ENCODE assay signal across 8 cellular contexts in genomic region chr2:181953773-181954537, GRCh38. TPM values are rescaled to one million over a fixed set of nuclear protein-coding genes. Genes with fewer than 3 reads are reported as not detected.
DNase-seq lines count a peak whose midpoint lies in the region; ATAC-seq, FAIRE-seq and TF ChIP-seq lines count a peak whose summit lies in the region.

No MANE protein-coding gene starts in this region.

- TF ChIP-seq CTCF in OCI-LY1 (IDR thresholded peaks at IDR 0.05; ENCODE audit: low read length) (peak; percentile 73), fibroblast of the aortic adventitia (IDR thresholded peaks at IDR 0.05; ENCODE audit: insufficient read depth, low read length) (peak; percentile 69), omental fat pad (IDR thresholded peaks at IDR 0.05) (no peak), tibial artery (IDR thresholded peaks at IDR 0.05) (peak; percentile 46 to 61)

- no peaks in the 10 kb centered on the region for H3K9me2 ChIP-seq in OCI-LY1 (ENCODE audit: low read depth, low read length)

- H3K4me1 ChIP-seq in OCI-LY1 (ENCODE audit: insufficient read depth, low read length, severe bottlenecking) (peaks cover 6% of the 10 kb centered on the region), tibial artery (peaks cover 0 to 11% (median 0%) of the 10 kb centered on the region in 4 donors)

- no peak for TF ChIP-seq POLR2A in GM12891 (IDR thresholded peaks at IDR 0.05; ENCODE audit: low read depth, low read length)

- H3K36me3 ChIP-seq in OCI-LY1 (ENCODE audit: insufficient read depth, low read length) (no peaks in the 10 kb centered on the region), tibial artery (no peaks in the 10 kb centered on the region)

- no peaks in the 10 kb centered on the region for H4K20me1 ChIP-seq in OCI-LY1 (ENCODE audit: insufficient read depth, low read length)

- DNase-seq in GM12891 (ENCODE audit: insufficient read length, low spot score) (peak; percentile 48), fibroblast of the aortic adventitia (ENCODE audit: low read depth) (peak; percentile 73), omental fat pad (ENCODE audit: low spot score) (peak; percentile 31), tibial artery (peak in 1 of 2 donors; percentile 30)
- DNase-seq in activated T-cell treated with anti-CD3 and anti-CD28 coated beads, Interleukin-2, amount 50 U/mL, for 48 hours = peak; percentile 70 to 76

- intact Hi-C loops in tibial artery (cut with DNase I; ENCODE audit: low total_unique reads) = loop anchor here (5.0 kb wide), 1 partner anchor 212 kb away; no protein-coding TSS in a partner anchor

- peak; percentile 87 for FAIRE-seq in GM12891 (lab: Jason Lieb, UNC)

- H3K79me2 ChIP-seq in OCI-LY1 (ENCODE audit: insufficient read depth, low read length) = no peaks in the 10 kb centered on the region

- H3K9me3 ChIP-seq in OCI-LY1 (ENCODE audit: low read length) (no peaks in the 10 kb centered on the region), tibial artery (no peaks in the 10 kb centered on the region)

- no peaks in the 10 kb centered on the region for H3K27me3 ChIP-seq in OCI-LY1 (ENCODE audit: insufficient read depth, low read length)
- no peaks in the 10 kb centered on the region for H3K27me3 ChIP-seq in tibial artery

- peak overlapping the region; percentile 21; the same call in 1 of the 2 replicates for H3K9ac ChIP-seq in OCI-LY1 (ENCODE audit: low read length)

- H3K4me3 ChIP-seq in OCI-LY1 (ENCODE audit: low read depth, low read length, poor library complexity, severe bottlenecking) (peak overlapping the region; percentile 57), fibroblast of the aortic adventitia (ENCODE audit: low read depth, low read length) (peak overlapping the region; percentile 34), tibial artery (peak overlapping the region; percentile 33 to 40)

- H3K27ac ChIP-seq in OCI-LY1 (ENCODE audit: low read depth, low read length, poor library complexity, severe bottlenecking) (no peak overlapping the region), tibial artery (no peak overlapping the region)

- 0 out of 2 replicates have a peak overlapping the region, but pooled peaks have one; percentile 11 for H2AFZ ChIP-seq in OCI-LY1 (ENCODE audit: low read length)

- H3F3A ChIP-seq in OCI-LY1 (ENCODE audit: insufficient read depth, low read length) = no peaks in the 10 kb centered on the region

- ATAC-seq in HG02852 (IDR thresholded peaks at IDR 0.05; ENCODE audit: unreplicated experiment) (peak; percentile 83), omental fat pad (ENCODE audit: low FRiP score) (peak; percentile 71), HG02840 (IDR thresholded peaks at IDR 0.05; ENCODE audit: low FRiP score, unreplicated experiment) (no peak)

- H3K4me2 ChIP-seq in OCI-LY1 (ENCODE audit: low read length) = peak overlapping the region; percentile 64

TF ChIP-seq in GM12891, 5 proteins besides CTCF, POLR2A, EP300 and RAD21:
- TF ChIP-seq SPI1 (IDR thresholded peaks at IDR 0.05; ENCODE audit: low read depth, low read length) = no peak
- no peak for TF ChIP-seq PAX5 (IDR thresholded peaks at IDR 0.05; ENCODE audit: insufficient read depth, low read length, severe bottlenecking)
- TF ChIP-seq POU2F2 (IDR thresholded peaks at IDR 0.05; ENCODE audit: low read depth, low read length) = no peak
- TF ChIP-seq TAF1 (IDR thresholded peaks at IDR 0.05; ENCODE audit: low read depth, low read length) = no peak
- TF ChIP-seq POLR2AphosphoS5 (IDR thresholded peaks at IDR 0.05; ENCODE audit: low read depth, low read length) = no peak

RNA-seq across cellular contexts. Expression of gene PPP1R1C, which starts 31.7 kb away (rescaled TPM):
- 0.13 TPM for polyA plus RNA-seq in GM12891 (2012; ENCODE audit: low read depth, missing spikeins)
- 1.4 TPM in 1 of 2 replicates, not detected in the other for total RNA-seq in fibroblast of the aortic adventitia (ENCODE audit: low replicate concordance)
- 1 to 10 TPM in 2 of 4 donors, not detected in 2; 1.1 to 1.3 TPM for total RNA-seq in omental fat pad

Comparison
In these comparisons a context has a peak if more than half of its experiments do, and no peak if none do; other contexts are left out.
1. CTCF ChIP-seq: peak in OCI-LY1 (single experiment), fibroblast of the aortic adventitia (single experiment) and tibial artery (2 of 2); none in omental fat pad (0 of 3).
2. Peak in every context shown above with its lines, with median percentiles within 50 percentile points of each other: H3K4me3 ChIP-seq.